ENCODE assay signal across 16 cellular contexts in genomic region chr14:32366995-32367394, GRCh38. TPM values are rescaled to one million over a fixed set of nuclear protein-coding genes. Genes with fewer than 3 reads are reported as not detected.
A peak's percentile ranks its signal among the peaks of the same experiment; 100 is the strongest.
DNase-seq lines count a peak whose midpoint lies in the region; ATAC-seq lines count a peak whose summit lies in the region.
"Had no signal": no experiment of that assay in that cellular context is flagged by ENCODE, and none has a peak within 500 bp of the region (broad histone marks: within the 10 kb centered on the region; RNA-seq: fewer than 3 reads in every experiment).

No MANE protein-coding gene starts in this region.

- H3K27ac ChIP-seq in SJSA1 = peak overlapping the region; percentile 44
- H3K27ac ChIP-seq: HL-60, neutrophil, Peyer's patch had no signal

- peaks cover 50% of the 10 kb centered on the region for H3K4me1 ChIP-seq in SJSA1 (replicated peaks)
- H3K4me1 ChIP-seq: Peyer's patch had no signal

- no peak overlapping the region for H3K4me3 ChIP-seq in SJSA1
- H3K4me3 ChIP-seq: esophagus muscularis mucosa, Peyer's patch had no signal

- no peaks in the 10 kb centered on the region for H3K9me3 ChIP-seq in SJSA1 (replicated peaks)
- H3K9me3 ChIP-seq: esophagus muscularis mucosa, neutrophil, Peyer's patch had no signal

- peak; percentile 15 for DNase-seq in NCI-H1436 (lab: John Stamatoyannopoulos, UW)
- no peak for DNase-seq in NCI-H1436 treated with DMSO at 0.1 percent for 48 hours (lab: John Stamatoyannopoulos, UW)
- DNase-seq in SJSA1 (ENCODE audit: low read depth in 1 of 2, low spot score in 2 of 2) = peak in 1 of 2 experiments; percentile 35
- DNase-seq in fibroblast of the conjunctiva (ENCODE audit: low read depth) = peak; percentile 57
- DNase-seq in stromal cell of bone marrow (ENCODE audit: low read depth) = peak; percentile 64
- no peak for DNase-seq in KBM-7
- no peak for DNase-seq in HCEC 1CT
- DNase-seq: ACHN; DND-41; Peyer's patch; stimulated activated CD4-positive, alpha-beta T cell treated with anti-CD3 and anti-CD28 coated beads, Interleukin-1b, Interleukin-23, amount 100 ng/mL, for 48 hours; stimulated activated naive B cell treated with anti-CD40 and anti-IgM and Interleukin-4, amounts not matched to agents 10 μg/mL and 1 μg/mL and 100 μg/mL, for 72 hours had no signal

- ATAC-seq in GM21619 (IDR thresholded peaks at IDR 0.05; ENCODE audit: unreplicated experiment) = no peak
- ATAC-seq: stimulated activated naive B cell treated with anti-CD40 and anti-IgM and Interleukin-4, amounts not matched to agents 10 μg/mL and 1 μg/mL and 100 μg/mL, for 72 hours had no signal

- H3K36me3 ChIP-seq in SJSA1 = no peaks in the 10 kb centered on the region
- H3K36me3 ChIP-seq: esophagus muscularis mucosa, neutrophil, Peyer's patch had no signal

- in situ Hi-C loops in KBM-7 (cut with MboI; ENCODE audit: low pct_unique_long_range_greater_than_20kb, low sequenced_read_pairs) = no loop called here

- H3K27me3 ChIP-seq in SJSA1 (replicated peaks) = no peaks in the 10 kb centered on the region
- H3K27me3 ChIP-seq: esophagus muscularis mucosa, neutrophil, Peyer's patch had no signal

RNA-seq across cellular contexts. Expression of gene AKAP6, which starts 37.9 kb away (rescaled TPM):
- total RNA-seq in SJSA1 (2014; rRNA removed; shearing (Covaris generic)) = 3.8 and 4.1 TPM in 2 replicates

Comparison
In these comparisons a context has a peak if more than half of its experiments do, and no peak if none do; other contexts are left out.
1. DNase-seq: peak in NCI-H1436 (single experiment), fibroblast of the conjunctiva (single experiment) and stromal cell of bone marrow (single experiment); none in NCI-H1436 treated with DMSO at 0.1 percent for 48 hours (single experiment), KBM-7 (single experiment) and HCEC 1CT (single experiment).